In the genomic region with DNA sequence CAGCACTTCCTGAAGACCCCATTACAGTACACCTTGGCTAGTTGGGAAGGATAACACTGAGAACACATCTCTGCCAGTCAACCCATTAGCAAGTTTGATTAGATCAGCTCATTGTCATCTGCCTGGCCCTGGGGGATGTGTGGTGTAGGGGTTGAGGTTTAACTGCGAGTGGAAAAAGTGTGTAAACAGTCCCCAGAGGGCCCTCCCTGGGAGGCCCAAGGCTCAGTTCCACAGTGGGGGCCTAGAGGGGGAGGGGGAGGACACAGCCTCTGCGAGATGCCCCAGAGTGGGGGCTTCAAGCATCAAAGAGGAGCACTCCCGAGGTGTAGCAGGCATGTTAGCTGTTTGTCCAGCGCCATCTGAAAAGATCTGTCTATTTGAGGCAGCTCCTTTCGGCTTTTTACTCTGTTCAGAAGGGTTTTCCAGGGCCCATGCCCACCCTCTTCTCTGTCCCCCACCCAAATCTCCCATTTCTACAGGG, we compare ENCODE assay signal across 8 cellular contexts. TPM values are rescaled to one million over a fixed set of nuclear protein-coding genes. Genes with fewer than 3 reads are reported as not detected.
DNase-seq lines count a peak whose midpoint lies in the region; ATAC-seq, FAIRE-seq and TF ChIP-seq lines count a peak whose summit lies in the region.

No MANE protein-coding gene starts in this region.

- H3K27me3 ChIP-seq in Peyer's patch (no peaks in the 10 kb centered on the region), breast epithelium (no peaks in the 10 kb centered on the region)

- H3K9me3 ChIP-seq in Peyer's patch (no peaks in the 10 kb centered on the region), breast epithelium (no peaks in the 10 kb centered on the region)

- intact Hi-C loops in breast epithelium (cut with DNase I; ENCODE audit: low total_unique reads), result no loop called here

- ATAC-seq in GM21528 (IDR thresholded peaks at IDR 0.05; ENCODE audit: low FRiP score, unreplicated experiment), result peak; percentile 39

- H3K27ac ChIP-seq in Peyer's patch, result peak overlapping the region; percentile 73 to 90 (median 84)
- H3K27ac ChIP-seq in breast epithelium, result peak overlapping the region; percentile 12 to 42

- no peaks in the 10 kb centered on the region for H3K36me3 ChIP-seq in Peyer's patch
- no peaks in the 10 kb centered on the region for H3K36me3 ChIP-seq in breast epithelium

- FAIRE-seq in frontal cortex (lab: Jason Lieb, UNC), result no peak

- no peak for TF ChIP-seq CTCF in Peyer's patch (IDR thresholded peaks at IDR 0.05)
- no peak for TF ChIP-seq CTCF in breast epithelium (IDR thresholded peaks at IDR 0.05)

- DNase-seq in Peyer's patch (peak in 2 of 3 donors; percentile 80 to 83), breast epithelium (ENCODE audit: low spot score in 2 of 2) (no peak), hepatic stellate cell (ENCODE audit: low spot score) (no peak), pons (ENCODE audit: low spot score) (no peak), frontal cortex (ENCODE audit: low spot score in 2 of 2) (no peak), NCI-H1930 (lab: John Stamatoyannopoulos, UW) (no peak)
- peak; percentile 61 for DNase-seq in stimulated activated CD4-positive, alpha-beta T cell treated with anti-CD3 and anti-CD28 coated beads, Interleukin-4, amount 100 ng/mL, for 24 hours

- H3K4me1 ChIP-seq in Peyer's patch, result peaks cover 7 to 44% (median 20%) of the 10 kb centered on the region in 4 donors
- peaks cover 0 to 6% of the 10 kb centered on the region in 2 donors for H3K4me1 ChIP-seq in breast epithelium

- no peak for TF ChIP-seq POLR2A in Peyer's patch (IDR thresholded peaks at IDR 0.05)
- no peak for TF ChIP-seq POLR2A in breast epithelium (IDR thresholded peaks at IDR 0.05)

- H3K4me3 ChIP-seq in Peyer's patch, result peak overlapping the region; percentile 40 to 50 (median 46)
- peak overlapping the region in 2 of 3 donors; percentile 12 for H3K4me3 ChIP-seq in breast epithelium

RNA-seq across cellular contexts. Expression of a gene that starts 0.3 kb away (rescaled TPM):
- 10 to 100 TPM; 18.7 to 36.2 (median 25.3) TPM for total RNA-seq in Peyer's patch
- 1 to 10 TPM in 2 of 3 donors, under 1 TPM in 1; 0.98 to 1.8 (median 1.8) TPM for total RNA-seq in breast epithelium
- total RNA-seq in frontal cortex, result 0.41 TPM

RNA-seq across cellular contexts. Expression of a gene that starts 11.8 kb away (rescaled TPM):
- total RNA-seq in Peyer's patch, result 10 to 100 TPM in 2 of 4 donors, 1 to 10 TPM in 2; 5.1 to 12.1 (median 10.3) TPM
- 1 to 10 TPM in 1 of 3 donors, under 1 TPM in 2; 0.59 to 2.4 (median 0.66) TPM for total RNA-seq in breast epithelium
- total RNA-seq in frontal cortex, result 0.41 TPM

RNA-seq across cellular contexts. Expression of a gene that starts 27.5 kb away (rescaled TPM):
- total RNA-seq in Peyer's patch, result 100 to 1,000 TPM in 1 of 4 donors, 10 to 100 TPM in 3; 32.6 to 109 (median 45.4) TPM
- 10 to 100 TPM; 51.1 to 74.2 (median 56.3) TPM for total RNA-seq in breast epithelium
- total RNA-seq in frontal cortex, result 81.9 TPM

RNA-seq across cellular contexts. Expression of a gene that starts 28.2 kb away (rescaled TPM):
- 100 to 1,000 TPM; 129 to 209 (median 167) TPM for total RNA-seq in Peyer's patch
- 100 to 1,000 TPM; 162 to 227 (median 203) TPM for total RNA-seq in breast epithelium
- 201 TPM for total RNA-seq in frontal cortex

RNA-seq across cellular contexts. Expression of a gene that starts 53.8 kb away (rescaled TPM):
- total RNA-seq in Peyer's patch (10 to 100 TPM; 35.6 to 96.6 (median 80.2) TPM), breast epithelium (10 to 100 TPM; 34.4 to 57.0 (median 49.5) TPM), frontal cortex (12.2 TPM)

Comparison
In these comparisons a context has a peak if more than half of its experiments do, and no peak if none do; other contexts are left out.
1. DNase-seq: peak in Peyer's patch (2 of 3) and stimulated activated CD4-positive, alpha-beta T cell treated with anti-CD3 and anti-CD28 coated beads, Interleukin-4, amount 100 ng/mL, for 24 hours (single experiment); none in breast epithelium (0 of 2), hepatic stellate cell (single experiment), pons (single experiment), frontal cortex (0 of 2) and NCI-H1930 (0 of 2).
2. RNA of a gene that starts 0.3 kb away (total RNA-seq): 18.7 to 36.2 TPM in Peyer's patch; 0.98 to 1.8 TPM in breast epithelium and 0.41 TPM in frontal cortex (single experiment); every median in the first group is over 4 times any median in the second.